1 cellular context compared by ENCODE assay signal in the genomic region with DNA sequence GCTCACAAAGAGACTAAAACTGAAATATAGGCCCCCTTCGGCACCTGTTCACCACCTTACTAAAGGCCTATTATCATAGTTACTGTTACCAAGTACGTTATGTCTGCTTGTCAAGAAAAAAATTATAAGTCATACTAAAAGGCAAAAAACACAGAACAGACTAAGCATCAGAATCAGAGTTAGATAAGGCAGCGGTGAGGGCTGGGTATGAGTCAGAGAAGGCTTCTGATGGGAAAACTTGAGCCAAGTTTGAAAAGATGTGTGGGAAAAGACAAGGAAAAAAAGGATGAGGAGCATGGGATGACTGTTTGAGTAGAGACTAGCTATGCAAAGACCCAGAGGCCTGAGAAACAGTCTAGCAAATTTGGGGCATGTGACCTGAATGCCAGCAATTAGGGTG.
TF ChIP-seq lines count a peak whose summit lies in the region.

No MANE protein-coding gene starts in this region.

TF ChIP-seq in GM23338, 12 proteins besides CTCF, POLR2A, EP300 and RAD21 (continued from another document):
- TF ChIP-seq, protein P1, sequence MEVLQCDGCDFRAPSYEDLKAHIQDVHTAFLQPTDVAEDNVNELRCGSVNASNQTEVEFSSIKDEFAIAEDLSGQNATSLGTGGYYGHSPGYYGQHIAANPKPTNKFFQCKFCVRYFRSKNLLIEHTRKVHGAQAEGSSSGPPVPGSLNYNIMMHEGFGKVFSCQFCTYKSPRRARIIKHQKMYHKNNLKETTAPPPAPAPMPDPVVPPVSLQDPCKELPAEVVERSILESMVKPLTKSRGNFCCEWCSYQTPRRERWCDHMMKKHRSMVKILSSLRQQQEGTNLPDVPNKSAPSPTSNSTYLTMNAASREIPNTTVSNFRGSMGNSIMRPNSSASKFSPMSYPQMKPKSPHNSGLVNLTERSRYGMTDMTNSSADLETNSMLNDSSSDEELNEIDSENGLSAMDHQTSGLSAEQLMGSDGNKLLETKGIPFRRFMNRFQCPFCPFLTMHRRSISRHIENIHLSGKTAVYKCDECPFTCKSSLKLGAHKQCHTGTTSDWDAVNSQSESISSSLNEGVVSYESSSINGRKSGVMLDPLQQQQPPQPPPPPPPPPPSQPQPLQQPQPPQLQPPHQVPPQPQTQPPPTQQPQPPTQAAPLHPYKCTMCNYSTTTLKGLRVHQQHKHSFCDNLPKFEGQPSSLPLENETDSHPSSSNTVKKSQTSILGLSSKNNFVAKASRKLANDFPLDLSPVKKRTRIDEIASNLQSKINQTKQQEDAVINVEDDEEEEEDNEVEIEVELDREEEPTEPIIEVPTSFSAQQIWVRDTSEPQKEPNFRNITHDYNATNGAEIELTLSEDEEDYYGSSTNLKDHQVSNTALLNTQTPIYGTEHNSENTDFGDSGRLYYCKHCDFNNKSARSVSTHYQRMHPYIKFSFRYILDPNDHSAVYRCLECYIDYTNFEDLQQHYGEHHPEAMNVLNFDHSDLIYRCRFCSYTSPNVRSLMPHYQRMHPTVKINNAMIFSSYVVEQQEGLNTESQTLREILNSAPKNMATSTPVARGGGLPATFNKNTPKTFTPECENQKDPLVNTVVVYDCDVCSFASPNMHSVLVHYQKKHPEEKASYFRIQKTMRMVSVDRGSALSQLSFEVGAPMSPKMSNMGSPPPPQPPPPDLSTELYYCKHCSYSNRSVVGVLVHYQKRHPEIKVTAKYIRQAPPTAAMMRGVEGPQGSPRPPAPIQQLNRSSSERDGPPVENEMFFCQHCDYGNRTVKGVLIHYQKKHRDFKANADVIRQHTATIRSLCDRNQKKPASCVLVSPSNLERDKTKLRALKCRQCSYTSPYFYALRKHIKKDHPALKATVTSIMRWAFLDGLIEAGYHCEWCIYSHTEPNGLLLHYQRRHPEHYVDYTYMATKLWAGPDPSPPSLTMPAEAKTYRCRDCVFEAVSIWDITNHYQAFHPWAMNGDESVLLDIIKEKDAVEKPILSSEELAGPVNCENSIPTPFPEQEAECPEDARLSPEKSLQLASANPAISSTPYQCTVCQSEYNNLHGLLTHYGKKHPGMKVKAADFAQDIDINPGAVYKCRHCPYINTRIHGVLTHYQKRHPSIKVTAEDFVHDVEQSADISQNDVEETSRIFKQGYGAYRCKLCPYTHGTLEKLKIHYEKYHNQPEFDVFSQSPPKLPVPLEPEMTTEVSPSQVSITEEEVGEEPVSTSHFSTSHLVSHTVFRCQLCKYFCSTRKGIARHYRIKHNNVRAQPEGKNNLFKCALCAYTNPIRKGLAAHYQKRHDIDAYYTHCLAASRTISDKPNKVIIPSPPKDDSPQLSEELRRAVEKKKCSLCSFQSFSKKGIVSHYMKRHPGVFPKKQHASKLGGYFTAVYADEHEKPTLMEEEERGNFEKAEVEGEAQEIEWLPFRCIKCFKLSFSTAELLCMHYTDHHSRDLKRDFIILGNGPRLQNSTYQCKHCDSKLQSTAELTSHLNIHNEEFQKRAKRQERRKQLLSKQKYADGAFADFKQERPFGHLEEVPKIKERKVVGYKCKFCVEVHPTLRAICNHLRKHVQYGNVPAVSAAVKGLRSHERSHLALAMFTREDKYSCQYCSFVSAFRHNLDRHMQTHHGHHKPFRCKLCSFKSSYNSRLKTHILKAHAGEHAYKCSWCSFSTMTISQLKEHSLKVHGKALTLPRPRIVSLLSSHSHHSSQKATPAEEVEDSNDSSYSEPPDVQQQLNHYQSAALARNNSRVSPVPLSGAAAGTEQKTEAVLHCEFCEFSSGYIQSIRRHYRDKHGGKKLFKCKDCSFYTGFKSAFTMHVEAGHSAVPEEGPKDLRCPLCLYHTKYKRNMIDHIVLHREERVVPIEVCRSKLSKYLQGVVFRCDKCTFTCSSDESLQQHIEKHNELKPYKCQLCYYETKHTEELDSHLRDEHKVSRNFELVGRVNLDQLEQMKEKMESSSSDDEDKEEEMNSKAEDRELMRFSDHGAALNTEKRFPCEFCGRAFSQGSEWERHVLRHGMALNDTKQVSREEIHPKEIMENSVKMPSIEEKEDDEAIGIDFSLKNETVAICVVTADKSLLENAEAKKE (CRISPR knock-in tag; IDR thresholded peaks at IDR 0.05), result no peak
- TF ChIP-seq JUNB (IDR thresholded peaks at IDR 0.05; ENCODE audit: unreplicated experiment) (no peak), EZH2phosphoT487 (IDR thresholded peaks at IDR 0.05; ENCODE audit: unreplicated experiment) (no peak), NANOG (IDR thresholded peaks at IDR 0.05; ENCODE audit: borderline replicate concordance) (no peak), STAT1 (IDR thresholded peaks at IDR 0.05; ENCODE audit: unreplicated experiment) (no peak), EZH2 (IDR thresholded peaks at IDR 0.05; ENCODE audit: low read depth, unreplicated experiment) (no peak), POLR2AphosphoS5 (IDR thresholded peaks at IDR 0.05; ENCODE audit: low read depth) (no peak)
- TF ChIP-seq, protein P2, sequence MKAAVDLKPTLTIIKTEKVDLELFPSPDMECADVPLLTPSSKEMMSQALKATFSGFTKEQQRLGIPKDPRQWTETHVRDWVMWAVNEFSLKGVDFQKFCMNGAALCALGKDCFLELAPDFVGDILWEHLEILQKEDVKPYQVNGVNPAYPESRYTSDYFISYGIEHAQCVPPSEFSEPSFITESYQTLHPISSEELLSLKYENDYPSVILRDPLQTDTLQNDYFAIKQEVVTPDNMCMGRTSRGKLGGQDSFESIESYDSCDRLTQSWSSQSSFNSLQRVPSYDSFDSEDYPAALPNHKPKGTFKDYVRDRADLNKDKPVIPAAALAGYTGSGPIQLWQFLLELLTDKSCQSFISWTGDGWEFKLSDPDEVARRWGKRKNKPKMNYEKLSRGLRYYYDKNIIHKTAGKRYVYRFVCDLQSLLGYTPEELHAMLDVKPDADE (IDR thresholded peaks at IDR 0.05), result no peak
